In the genomic region with DNA sequence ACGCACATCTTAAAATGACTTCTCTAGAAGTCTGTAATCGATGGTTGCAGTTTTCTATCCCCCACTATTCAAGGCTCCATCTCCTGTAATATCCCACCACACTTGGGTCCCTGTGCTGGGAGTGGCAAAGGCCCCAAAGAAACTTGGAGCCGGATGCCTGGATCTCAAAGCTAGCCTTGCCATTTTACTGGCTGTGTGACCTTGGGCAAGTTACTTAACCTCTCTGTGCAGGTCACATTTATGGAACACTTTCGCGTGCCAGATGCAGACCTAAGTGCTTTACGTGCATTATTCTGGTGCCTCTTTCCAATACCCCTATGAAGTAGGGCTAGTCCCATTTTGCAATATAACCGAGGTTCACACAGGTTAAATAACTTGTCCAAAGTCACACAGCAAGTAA, we compare ENCODE assay signal across 10 cellular contexts.
"Had no signal": no experiment of that assay in that cellular context is flagged by ENCODE, and none has a peak within 500 bp of the region (broad histone marks: within the 10 kb centered on the region; RNA-seq: fewer than 3 reads in every experiment).

No MANE protein-coding gene starts in this region.

- DNase-seq: GM23248, GOT3, H9, HCEC 1CT, HFFc6, IMR-90, KBM-7 had no signal

- H3K9ac ChIP-seq: GM23248, KMS-11 had no signal

- H3K27ac ChIP-seq: GM23248, HL-60, KMS-11 had no signal

- FAIRE-seq: H54 had no signal

- H3K4me2 ChIP-seq: KMS-11 had no signal

- H3K4me3 ChIP-seq: GM23248 had no signal
